ENCODE assay signal across 9 cellular contexts in the genomic region with DNA sequence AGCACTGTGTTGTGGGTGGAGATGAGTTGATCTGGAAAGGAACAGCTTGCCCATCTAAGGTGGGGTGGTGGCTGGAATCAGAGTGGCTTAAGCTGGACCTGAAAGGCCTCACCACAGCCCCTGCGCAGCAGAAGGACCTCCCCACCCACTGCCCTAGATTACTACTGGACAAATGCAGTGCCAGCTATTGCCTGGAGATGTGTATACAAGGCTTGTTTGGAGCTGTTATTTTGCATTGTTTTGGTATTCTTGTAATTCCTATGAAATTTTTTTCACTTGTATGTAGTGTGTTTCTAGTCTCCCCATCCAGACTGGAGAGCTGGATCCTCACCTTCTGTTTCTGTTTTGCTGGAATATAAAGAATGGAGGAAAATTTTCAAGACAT. TPM values are rescaled to one million over a fixed set of nuclear protein-coding genes. Genes with fewer than 3 reads are reported as not detected.
DNase-seq lines count a peak whose midpoint lies in the region; ATAC-seq and TF ChIP-seq lines count a peak whose summit lies in the region.
"Had no signal": no experiment of that assay in that cellular context is flagged by ENCODE, and none has a peak within 500 bp of the region (broad histone marks: within the 10 kb centered on the region; RNA-seq: fewer than 3 reads in every experiment).

No MANE protein-coding gene starts in this region.

- no peak overlapping the region for H3K27ac Mint-ChIP-seq in activated CD4-positive, alpha-beta T cell treated with anti-CD3 and anti-CD28 coated beads for 36 hours
- no peak overlapping the region for H3K27ac Mint-ChIP-seq in WTC11
- H3K27ac Mint-ChIP-seq in stimulated activated naive CD8-positive, alpha-beta T cell treated with anti-CD3 and anti-CD28 coated beads, Interleukin-15, amount 100 ng/mL, for 72 hours: no peak overlapping the region

- no peaks in the 10 kb centered on the region for H3K9me3 ChIP-seq in hepatocyte (ENCODE audit: low read depth)

- intact Hi-C loops in activated CD4-positive, alpha-beta T cell treated with anti-CD3 and anti-CD28 coated beads for 36 hours (cut with DNase I, micrococcal nuclease): no loop called here
- intact Hi-C loops in head of caudate nucleus (cut with DNase I): no loop called here

- DNase-seq in activated CD4-positive, alpha-beta T cell treated with anti-CD3 and anti-CD28 coated beads for 36 hours: no peak
- no peak for DNase-seq in activated CD4-positive, alpha-beta T cell treated with anti-CD3 and anti-CD28 coated beads for 4 hours
- no peak for DNase-seq in WTC11 (ENCODE audit: low spot score)
- no peak for DNase-seq in hepatocyte (ENCODE audit: low spot score)
- DNase-seq in stimulated activated naive CD8-positive, alpha-beta T cell treated with anti-CD3 and anti-CD28 coated beads, Interleukin-15, amount 100 ng/mL, for 72 hours: no peak
- no peak for DNase-seq in head of caudate nucleus
- DNase-seq in putamen (ENCODE audit: low spot score): no peak
- DNase-seq in NCI-H526 (lab: John Stamatoyannopoulos, UW): no peak
- DNase-seq: posterior cingulate gyrus had no signal

- ATAC-seq in activated CD4-positive, alpha-beta T cell treated with anti-CD3 and anti-CD28 coated beads for 36 hours: no peak
- no peak for ATAC-seq in WTC11
- ATAC-seq in stimulated activated naive CD8-positive, alpha-beta T cell treated with anti-CD3 and anti-CD28 coated beads, Interleukin-15, amount 100 ng/mL, for 72 hours: no peak

- H4K20me1 ChIP-seq in hepatocyte (ENCODE audit: insufficient read depth, poor library complexity, severe bottlenecking): peaks cover 23% of the 10 kb centered on the region

- peak overlapping the region; percentile 66 for H3K27ac ChIP-seq in hepatocyte

- H2AFZ ChIP-seq in hepatocyte: peak overlapping the region; percentile 8

- WGBS in hepatocyte (ENCODE audit: low lambda C conversion rate, missing lambda C conversion rate): 82% methylated on average over 1 of the region's 1 CpG

- H3K4me1 Mint-ChIP-seq in activated CD4-positive, alpha-beta T cell treated with anti-CD3 and anti-CD28 coated beads for 36 hours: peaks cover 26% of the 10 kb centered on the region
- H3K4me1 Mint-ChIP-seq in WTC11: peaks cover 40% of the 10 kb centered on the region
- peaks cover 24% of the 10 kb centered on the region for H3K4me1 Mint-ChIP-seq in stimulated activated naive CD8-positive, alpha-beta T cell treated with anti-CD3 and anti-CD28 coated beads, Interleukin-15, amount 100 ng/mL, for 72 hours

- H3K79me2 ChIP-seq in hepatocyte: peaks cover 32% of the 10 kb centered on the region

- no peak for TF ChIP-seq CTCF in WTC11 (IDR thresholded peaks at IDR 0.05)
- no peak for TF ChIP-seq CTCF in hepatocyte (IDR thresholded peaks at IDR 0.05; ENCODE audit: poor library complexity)

- no peaks in the 10 kb centered on the region for H3K36me3 ChIP-seq in hepatocyte (replicated peaks; ENCODE audit: insufficient read depth, low read depth)

- POLR2A ChIA-PET in activated CD4-positive, alpha-beta T cell treated with anti-CD3 and anti-CD28 coated beads for 36 hours (lab: Charles Lee): interaction anchor here (1.2 kb wide), 1 partner anchor 1207 kb away, joined by 3 read pairs; no protein-coding TSS in a partner anchor
- POLR2A ChIA-PET in WTC11 (lab: Charles Lee): interaction anchor here (1.6 kb wide), 1 partner anchor 455 kb away, joined by 6 read pairs; a partner anchor contains a TSS

- CTCF ChIA-PET in activated CD4-positive, alpha-beta T cell treated with anti-CD3 and anti-CD28 coated beads for 36 hours (lab: Charles Lee): interaction anchor here (0.8 to 1.5 kb wide), 4 partner anchors 8 to 93 kb away, joined by 3 to 4 read pairs (median 3); no protein-coding TSS in a partner anchor
- CTCF ChIA-PET in WTC11 (lab: Charles Lee): interaction anchor here (0.5 to 1.6 kb wide), 3 partner anchors 74 to 264 kb away, joined by 3 to 9 read pairs (median 3); no protein-coding TSS in a partner anchor

- no peak overlapping the region for H3K4me3 ChIP-seq in hepatocyte

- H3K36me3 Mint-ChIP-seq in activated CD4-positive, alpha-beta T cell treated with anti-CD3 and anti-CD28 coated beads for 36 hours (ENCODE audit: low read depth): peaks cover 11% of the 10 kb centered on the region
- peaks cover 11% of the 10 kb centered on the region for H3K36me3 Mint-ChIP-seq in WTC11

- H3K9me2 ChIP-seq in hepatocyte (replicated peaks; ENCODE audit: insufficient read depth): no peaks in the 10 kb centered on the region

- no peaks in the 10 kb centered on the region for H3K27me3 ChIP-seq in hepatocyte

- no peaks in the 10 kb centered on the region for H3K9me3 Mint-ChIP-seq in activated CD4-positive, alpha-beta T cell treated with anti-CD3 and anti-CD28 coated beads for 36 hours (ENCODE audit: low read depth)
- H3K9me3 Mint-ChIP-seq in WTC11: no peaks in the 10 kb centered on the region
- no peaks in the 10 kb centered on the region for H3K9me3 Mint-ChIP-seq in stimulated activated naive CD8-positive, alpha-beta T cell treated with anti-CD3 and anti-CD28 coated beads, Interleukin-15, amount 100 ng/mL, for 72 hours

- H3K4me1 ChIP-seq in hepatocyte (ENCODE audit: insufficient read depth): peaks cover 23% of the 10 kb centered on the region

- H3K27me3 Mint-ChIP-seq in activated CD4-positive, alpha-beta T cell treated with anti-CD3 and anti-CD28 coated beads for 36 hours: no peaks in the 10 kb centered on the region
- H3K27me3 Mint-ChIP-seq in WTC11 (ENCODE audit: low read depth): no peaks in the 10 kb centered on the region
- no peaks in the 10 kb centered on the region for H3K27me3 Mint-ChIP-seq in stimulated activated naive CD8-positive, alpha-beta T cell treated with anti-CD3 and anti-CD28 coated beads, Interleukin-15, amount 100 ng/mL, for 72 hours

- H3K4me2 ChIP-seq in hepatocyte: peak overlapping the region; percentile 78

- H3K4me3 Mint-ChIP-seq in activated CD4-positive, alpha-beta T cell treated with anti-CD3 and anti-CD28 coated beads for 36 hours: peak overlapping the region; percentile 67
- H3K4me3 Mint-ChIP-seq in WTC11: peak overlapping the region; percentile 76
- H3K4me3 Mint-ChIP-seq in stimulated activated naive CD8-positive, alpha-beta T cell treated with anti-CD3 and anti-CD28 coated beads, Interleukin-15, amount 100 ng/mL, for 72 hours: peak overlapping the region; percentile 73 to 79

TF ChIP-seq in WTC11, 78 proteins besides CTCF, POLR2A, EP300 and RAD21 (continues in another document):
- TF ChIP-seq ZNF317 (CRISPR knock-in tag; IDR thresholded peaks at IDR 0.05; ENCODE audit: borderline replicate concordance, low read depth) (no peak), GRHL2 (CRISPR knock-in tag; IDR thresholded peaks at IDR 0.05; ENCODE audit: insufficient replicate concordance, severe bottlenecking) (no peak), ZNF138 (CRISPR knock-in tag; conservative IDR thresholded peaks at IDR 0.05) (no peak), TP53 (CRISPR knock-in tag; IDR thresholded peaks at IDR 0.05) (no peak), ZNF219 (CRISPR knock-in tag; IDR thresholded peaks at IDR 0.05; ENCODE audit: borderline replicate concordance) (no peak), ZNF121 (CRISPR knock-in tag; IDR thresholded peaks at IDR 0.05) (no peak), FOXP1 (CRISPR knock-in tag; IDR thresholded peaks at IDR 0.05; ENCODE audit: borderline replicate concordance) (no peak), ZNF396 (CRISPR knock-in tag; IDR thresholded peaks at IDR 0.05; ENCODE audit: borderline replicate concordance) (no peak), GTF2I (CRISPR knock-in tag; conservative IDR thresholded peaks at IDR 0.05) (no peak), NFATC4 (CRISPR knock-in tag; IDR thresholded peaks at IDR 0.05) (no peak), CREB1 (CRISPR knock-in tag; IDR thresholded peaks at IDR 0.05) (no peak), OVOL2 (CRISPR knock-in tag; IDR thresholded peaks at IDR 0.05; ENCODE audit: borderline replicate concordance) (no peak), NR3C1 (CRISPR knock-in tag; conservative IDR thresholded peaks at IDR 0.05; ENCODE audit: low read depth) (no peak)
- TF ChIP-seq, protein P1, sequence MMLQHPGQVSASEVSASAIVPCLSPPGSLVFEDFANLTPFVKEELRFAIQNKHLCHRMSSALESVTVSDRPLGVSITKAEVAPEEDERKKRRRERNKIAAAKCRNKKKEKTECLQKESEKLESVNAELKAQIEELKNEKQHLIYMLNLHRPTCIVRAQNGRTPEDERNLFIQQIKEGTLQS (CRISPR knock-in tag; conservative IDR thresholded peaks at IDR 0.05): no peak
- TF ChIP-seq, protein P2, sequence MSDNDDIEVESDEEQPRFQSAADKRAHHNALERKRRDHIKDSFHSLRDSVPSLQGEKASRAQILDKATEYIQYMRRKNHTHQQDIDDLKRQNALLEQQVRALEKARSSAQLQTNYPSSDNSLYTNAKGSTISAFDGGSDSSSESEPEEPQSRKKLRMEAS (CRISPR knock-in tag; IDR thresholded peaks at IDR 0.05): no peak
- TF ChIP-seq, protein P3, sequence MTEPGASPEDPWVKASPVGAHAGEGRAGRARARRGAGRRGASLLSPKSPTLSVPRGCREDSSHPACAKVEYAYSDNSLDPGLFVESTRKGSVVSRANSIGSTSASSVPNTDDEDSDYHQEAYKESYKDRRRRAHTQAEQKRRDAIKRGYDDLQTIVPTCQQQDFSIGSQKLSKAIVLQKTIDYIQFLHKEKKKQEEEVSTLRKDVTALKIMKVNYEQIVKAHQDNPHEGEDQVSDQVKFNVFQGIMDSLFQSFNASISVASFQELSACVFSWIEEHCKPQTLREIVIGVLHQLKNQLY (CRISPR knock-in tag; IDR thresholded peaks at IDR 0.05): no peak
- TF ChIP-seq, protein P4, sequence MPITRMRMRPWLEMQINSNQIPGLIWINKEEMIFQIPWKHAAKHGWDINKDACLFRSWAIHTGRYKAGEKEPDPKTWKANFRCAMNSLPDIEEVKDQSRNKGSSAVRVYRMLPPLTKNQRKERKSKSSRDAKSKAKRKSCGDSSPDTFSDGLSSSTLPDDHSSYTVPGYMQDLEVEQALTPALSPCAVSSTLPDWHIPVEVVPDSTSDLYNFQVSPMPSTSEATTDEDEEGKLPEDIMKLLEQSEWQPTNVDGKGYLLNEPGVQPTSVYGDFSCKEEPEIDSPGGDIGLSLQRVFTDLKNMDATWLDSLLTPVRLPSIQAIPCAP (CRISPR knock-in tag; IDR thresholded peaks at IDR 0.05): no peak
- TF ChIP-seq, protein P5, sequence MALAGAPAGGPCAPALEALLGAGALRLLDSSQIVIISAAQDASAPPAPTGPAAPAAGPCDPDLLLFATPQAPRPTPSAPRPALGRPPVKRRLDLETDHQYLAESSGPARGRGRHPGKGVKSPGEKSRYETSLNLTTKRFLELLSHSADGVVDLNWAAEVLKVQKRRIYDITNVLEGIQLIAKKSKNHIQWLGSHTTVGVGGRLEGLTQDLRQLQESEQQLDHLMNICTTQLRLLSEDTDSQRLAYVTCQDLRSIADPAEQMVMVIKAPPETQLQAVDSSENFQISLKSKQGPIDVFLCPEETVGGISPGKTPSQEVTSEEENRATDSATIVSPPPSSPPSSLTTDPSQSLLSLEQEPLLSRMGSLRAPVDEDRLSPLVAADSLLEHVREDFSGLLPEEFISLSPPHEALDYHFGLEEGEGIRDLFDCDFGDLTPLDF (CRISPR knock-in tag; IDR thresholded peaks at IDR 0.05): no peak

RNA-seq across cellular contexts. Expression of a gene that starts 1.3 kb away (rescaled TPM):
- 1 to 10 TPM; 2.9 to 4.5 TPM for total RNA-seq in activated CD4-positive, alpha-beta T cell treated with anti-CD3 and anti-CD28 coated beads for 36 hours
- 20.0 to 26.9 TPM (median 25.3 TPM) in 3 replicates for total RNA-seq in WTC11 (2021)
- 84.7 and 87.2 TPM in 2 replicates for total RNA-seq in hepatocyte
- 23.1 and 31.3 TPM in 2 replicates for polyA plus RNA-seq in hepatocyte
